In genomic region chr16:47660540-47660939, GRCh38 we compare ENCODE assay signal across 22 cellular contexts.
"Had no signal": no experiment of that assay in that cellular context is flagged by ENCODE, and none has a peak within 500 bp of the region (broad histone marks: within the 10 kb centered on the region; RNA-seq: fewer than 3 reads in every experiment).

No MANE protein-coding gene starts in this region.

- DNase-seq: activated CD4-positive, alpha-beta T cell treated with anti-CD3 and anti-CD28 coated beads, Interleukin-2, amount 50 U/mL, for 48 hours; activated CD8-positive, alpha-beta memory T cell treated with anti-CD3 and anti-CD28 coated beads, Interleukin-2, amount 10 ng/mL, durations not matched to agents 7 days and 5 days; activated naive CD4-positive, alpha-beta T cell treated with Interleukin-2 at 50 U/mL for 16 hours; activated naive CD8-positive, alpha-beta T cell treated with anti-CD3 and anti-CD28 coated beads, Interleukin-2, amount 10 ng/mL, durations not matched to agents 7 days and 5 days; activated T-cell treated with anti-CD3 and anti-CD28 coated beads, Interleukin-2, amount 50 U/mL, for 1 hour; amygdala; body of pancreas; central memory CD4-positive, alpha-beta T cell; colonic mucosa; foreskin melanocyte; glutamatergic neuron; hypothalamus; nephron progenitor cell; occipital lobe; stimulated activated CD4-positive, alpha-beta T cell treated with anti-CD3 and anti-CD28 coated beads, Interleukin-12 subunit alpha, Interleukin-12 subunit beta, amount 100 ng/mL, for 4 hours; stimulated activated CD4-positive, alpha-beta T cell treated with anti-CD3 and anti-CD28 coated beads, Interleukin-1b, Interleukin-23, amount 100 ng/mL, for 48 hours; stimulated activated CD8-positive, alpha-beta memory T cell treated with anti-CD3 and anti-CD28 coated beads, Interleukin-4, amount 100 ng/mL, for 48 hours; stimulated activated naive CD4-positive, alpha-beta T cell; T-helper 17 cell had no signal

- H3K9me3 Mint-ChIP-seq: activated naive CD8-positive, alpha-beta T cell treated with anti-CD3 and anti-CD28 coated beads, Interleukin-2, amount 10 ng/mL, durations not matched to agents 7 days and 5 days; activated T-helper 2 cell treated with anti-CD3 and anti-CD28 coated beads, Interferon-gamma antibody, Interleukin-2, Interleukin-4, amounts not matched to agents 10 μg/mL and 5 μg/mL and 100 μg/mL, durations not matched to agents 14 hours and 24 hours and 36 hours; mesothelial cell of epicardium; nephron progenitor cell had no signal

- H3K27me3 Mint-ChIP-seq: activated CD8-positive, alpha-beta memory T cell treated with anti-CD3 and anti-CD28 coated beads, Interleukin-2, amount 10 ng/mL, durations not matched to agents 7 days and 5 days; activated naive CD8-positive, alpha-beta T cell treated with anti-CD3 and anti-CD28 coated beads, Interleukin-2, amount 10 ng/mL, durations not matched to agents 7 days and 5 days; T-helper 17 cell had no signal

- H3K27ac Mint-ChIP-seq: activated CD8-positive, alpha-beta memory T cell treated with anti-CD3 and anti-CD28 coated beads, Interleukin-2, amount 10 ng/mL, durations not matched to agents 7 days and 5 days; activated naive CD8-positive, alpha-beta T cell treated with anti-CD3 and anti-CD28 coated beads, Interleukin-2, amount 10 ng/mL, durations not matched to agents 7 days and 5 days; activated T-helper 2 cell treated with anti-CD3 and anti-CD28 coated beads, Interferon-gamma antibody, Interleukin-2, Interleukin-4, amounts not matched to agents 10 μg/mL and 5 μg/mL and 100 μg/mL, durations not matched to agents 14 hours and 24 hours and 36 hours; mesothelial cell of epicardium; nephron progenitor cell had no signal

- H3K27me3 ChIP-seq: body of pancreas, colonic mucosa had no signal

- H3K4me3 ChIP-seq: body of pancreas, colonic mucosa, lung had no signal

- H3K9me3 ChIP-seq: body of pancreas, colonic mucosa had no signal

- H3K27ac ChIP-seq: body of pancreas, colonic mucosa had no signal

- H3K4me3 Mint-ChIP-seq: activated CD8-positive, alpha-beta memory T cell treated with anti-CD3 and anti-CD28 coated beads, Interleukin-2, amount 10 ng/mL, durations not matched to agents 7 days and 5 days; activated naive CD8-positive, alpha-beta T cell treated with anti-CD3 and anti-CD28 coated beads, Interleukin-2, amount 10 ng/mL, durations not matched to agents 7 days and 5 days; mesothelial cell of epicardium; nephron progenitor cell; T-helper 17 cell had no signal

- H3K4me1 Mint-ChIP-seq: activated CD8-positive, alpha-beta memory T cell treated with anti-CD3 and anti-CD28 coated beads, Interleukin-2, amount 10 ng/mL, durations not matched to agents 7 days and 5 days; activated naive CD8-positive, alpha-beta T cell treated with anti-CD3 and anti-CD28 coated beads, Interleukin-2, amount 10 ng/mL, durations not matched to agents 7 days and 5 days; nephron progenitor cell; T-helper 17 cell had no signal

- ATAC-seq: activated CD8-positive, alpha-beta memory T cell treated with anti-CD3 and anti-CD28 coated beads, Interleukin-2, amount 10 ng/mL, durations not matched to agents 7 days and 5 days; body of pancreas; T-helper 17 cell had no signal

- H3K4me1 ChIP-seq: colonic mucosa had no signal
